In genomic region chr1:83109692-83110091, GRCh38 we compare ENCODE assay signal across 28 cellular contexts.
"Had no signal": no experiment of that assay in that cellular context is flagged by ENCODE, and none has a peak within 500 bp of the region (broad histone marks: within the 10 kb centered on the region; RNA-seq: fewer than 3 reads in every experiment).

No MANE protein-coding gene starts in this region.

- H3K9me3 Mint-ChIP-seq: naive thymus-derived CD4-positive, alpha-beta T cell; nephron progenitor cell had no signal

- H3K9me3 ChIP-seq: colonic mucosa, esophagus muscularis mucosa, gastroesophageal sphincter, heart right ventricle, prostate gland, right atrium auricular region, thoracic aorta, tibial nerve, upper lobe of left lung had no signal

- H3K4me1 ChIP-seq: colonic mucosa, esophagus muscularis mucosa, foreskin keratinocyte, gastroesophageal sphincter, heart right ventricle, left lung, prostate gland, right atrium auricular region, tibial nerve, upper lobe of left lung had no signal

- ATAC-seq: foreskin keratinocyte; gastroesophageal sphincter; heart right ventricle; left cardiac atrium; left lung; naive thymus-derived CD4-positive, alpha-beta T cell; sciatic nerve had no signal

- H3K27me3 ChIP-seq: colonic mucosa, esophagus muscularis mucosa, foreskin keratinocyte, gastroesophageal sphincter, heart right ventricle, left lung, right atrium auricular region, tibial nerve, upper lobe of left lung had no signal

- H3K27ac Mint-ChIP-seq: dendritic cell treated with granulocyte-macrophage colony-stimulating factor and Interleukin-4, amounts not matched to agents 40 ng/mL and 50 ng/mL, for 4 days; endodermal cell; naive thymus-derived CD4-positive, alpha-beta T cell; nephron progenitor cell had no signal

- H3K27ac ChIP-seq: colonic mucosa, esophagus muscularis mucosa, foreskin keratinocyte, gastroesophageal sphincter, heart right ventricle, left lung, prostate gland, right atrium auricular region, thoracic aorta, tibial nerve, upper lobe of left lung had no signal

- H3K4me3 ChIP-seq: colonic mucosa, esophagus muscularis mucosa, gastroesophageal sphincter, heart right ventricle, left lung, prostate gland, right atrium auricular region, smooth muscle cell, thoracic aorta, tibial nerve, upper lobe of left lung had no signal

- DNase-seq: colonic mucosa; effector CD8-positive, alpha-beta T cell; endodermal cell; foreskin keratinocyte; heart right ventricle; hippocampal formation; left cardiac atrium; left lung; mesendoderm; midbrain; naive thymus-derived CD4-positive, alpha-beta T cell; nephron progenitor cell; nucleus accumbens; stimulated activated CD4-positive, alpha-beta T cell treated with anti-CD3 and anti-CD28 coated beads, Interleukin-12 subunit alpha, Interleukin-12 subunit beta, amount 100 ng/mL, for 4 hours; stimulated activated CD4-positive, alpha-beta T cell treated with anti-CD3 and anti-CD28 coated beads, Interleukin-1b, Interleukin-23, amount 100 ng/mL, for 48 hours; stimulated activated CD4-positive, alpha-beta T cell treated with anti-CD3 and anti-CD28 coated beads, Interleukin-4, amount 100 ng/mL, for 1 hour; stimulated activated CD8-positive, alpha-beta memory T cell treated with anti-CD3 and anti-CD28 coated beads, Interleukin-4, amount 100 ng/mL, for 48 hours; stimulated activated naive CD4-positive, alpha-beta T cell treated with Interleukin-2 at 50 U/mL for 16 hours; upper lobe of left lung had no signal

- H3K4me2 ChIP-seq: smooth muscle cell had no signal

- H3K36me3 ChIP-seq: colonic mucosa, esophagus muscularis mucosa, gastroesophageal sphincter, heart right ventricle, left lung, prostate gland, right atrium auricular region, thoracic aorta, tibial nerve, upper lobe of left lung had no signal

- H3K4me3 Mint-ChIP-seq: dendritic cell treated with granulocyte-macrophage colony-stimulating factor and Interleukin-4, amounts not matched to agents 40 ng/mL and 50 ng/mL, for 4 days; endodermal cell; naive thymus-derived CD4-positive, alpha-beta T cell; nephron progenitor cell had no signal

- H3K36me3 Mint-ChIP-seq: naive thymus-derived CD4-positive, alpha-beta T cell had no signal

- H3K27me3 Mint-ChIP-seq: dendritic cell treated with granulocyte-macrophage colony-stimulating factor and Interleukin-4, amounts not matched to agents 40 ng/mL and 50 ng/mL, for 4 days; naive thymus-derived CD4-positive, alpha-beta T cell had no signal
